21 cellular contexts compared by ENCODE assay signal in genomic region chr3:60301142-60301541, GRCh38.
A peak's percentile ranks its signal among the peaks of the same experiment; 100 is the strongest.
DNase-seq lines count a peak whose midpoint lies in the region; ATAC-seq, FAIRE-seq and TF ChIP-seq lines count a peak whose summit lies in the region.
"Had no signal": no experiment of that assay in that cellular context is flagged by ENCODE, and none has a peak within 500 bp of the region (broad histone marks: within the 10 kb centered on the region; RNA-seq: fewer than 3 reads in every experiment).

No MANE protein-coding gene starts in this region.

- H3K9me2 ChIP-seq in Karpas-422 (replicated peaks; ENCODE audit: insufficient read depth, low read length): no peaks in the 10 kb centered on the region

- no peak overlapping the region for H3K9ac ChIP-seq in Karpas-422 (ENCODE audit: low read length)

- no peaks in the 10 kb centered on the region for H3K9me3 Mint-ChIP-seq in natural killer cell treated with Interleukin-12 subunit alpha and Interleukin-12 subunit beta and Interleukin-15 and Interleukin-18, amount 100 ng/mL, for 72 hours

- H3K4me3 Mint-ChIP-seq in natural killer cell treated with Interleukin-12 subunit alpha and Interleukin-12 subunit beta and Interleukin-15 and Interleukin-18, amount 100 ng/mL, for 72 hours: no peak overlapping the region

- H3K79me2 ChIP-seq in Karpas-422 (ENCODE audit: low read length): no peaks in the 10 kb centered on the region

- FAIRE-seq in islet of Langerhans (lab: Jason Lieb, UNC): peak; percentile 86

- no peak overlapping the region for H2AFZ ChIP-seq in Karpas-422 (ENCODE audit: low read length)
- H2AFZ ChIP-seq: PC-9 had no signal

- H3K27ac Mint-ChIP-seq in natural killer cell treated with Interleukin-12 subunit alpha and Interleukin-12 subunit beta and Interleukin-15 and Interleukin-18, amount 100 ng/mL, for 72 hours: no peak overlapping the region

- H3K27me3 ChIP-seq in Karpas-422 (ENCODE audit: low read length): no peaks in the 10 kb centered on the region
- H3K27me3 ChIP-seq: neutrophil had no signal

- DNase-seq in AG08396 (ENCODE audit: low spot score): peak; percentile 8
- DNase-seq in M059J (ENCODE audit: low read depth): peak; percentile 22
- DNase-seq in cardiac fibroblast (ENCODE audit: low read depth in 2 of 2): peak; percentile 50 to 88
- DNase-seq in NCI-H1694 treated with DMSO at 0.1 percent for 48 hours (lab: John Stamatoyannopoulos, UW): no peak
- DNase-seq in Karpas-422: no peak
- DNase-seq in natural killer cell treated with Interleukin-12 subunit alpha and Interleukin-12 subunit beta and Interleukin-15 and Interleukin-18, amount 100 ng/mL, for 72 hours (ENCODE audit: low spot score): no peak
- DNase-seq: activated CD4-positive, alpha-beta T cell treated with anti-CD3 and anti-CD28 coated beads for 4 hours; activated CD8-positive, alpha-beta memory T cell treated with anti-CD3 and anti-CD28 coated beads, Interleukin-2, amount 50 U/mL, for 4 hours; activated effector memory CD4-positive, alpha-beta T cell treated with anti-CD3 and anti-CD28 coated beads, Interleukin-2, amount 50 U/mL, for 16 hours; anterior cingulate cortex; cortex of kidney; DMS 273 treated with DMSO at 0.1 percent for 48 hours; H7; NCI-H1092 treated with DMSO at 0.1 percent for 48 hours; NCI-H748 treated with DMSO at 0.1 percent for 48 hours; right cardiac atrium had no signal

- H3K36me3 ChIP-seq in Karpas-422 (ENCODE audit: insufficient read depth, low read length): no peaks in the 10 kb centered on the region
- H3K36me3 ChIP-seq: neutrophil had no signal

- no peaks in the 10 kb centered on the region for H3K4me1 Mint-ChIP-seq in natural killer cell treated with Interleukin-12 subunit alpha and Interleukin-12 subunit beta and Interleukin-15 and Interleukin-18, amount 100 ng/mL, for 72 hours (ENCODE audit: low read depth in 2 of 2)

- no peak for ATAC-seq in HG02870 (IDR thresholded peaks at IDR 0.05; ENCODE audit: unreplicated experiment)
- ATAC-seq in natural killer cell treated with Interleukin-12 subunit alpha and Interleukin-12 subunit beta and Interleukin-15 and Interleukin-18, amount 100 ng/mL, for 72 hours: no peak
- ATAC-seq: right cardiac atrium had no signal

- no peak overlapping the region for H3K4me2 ChIP-seq in Karpas-422 (ENCODE audit: low read depth, low read length, poor library complexity, severe bottlenecking)
- H3K4me2 ChIP-seq: PC-9 had no signal

- no peak for TF ChIP-seq CTCF in cardiac fibroblast (IDR thresholded peaks at IDR 0.05; ENCODE audit: low read depth, low read length)

- H3K4me3 ChIP-seq in cardiac fibroblast (replicated peaks in 1 of 2; ENCODE audit: low read depth in 2 of 2, low read length in 2 of 2) (no peak overlapping the region), Karpas-422 (ENCODE audit: low read length) (no peak overlapping the region)
- H3K4me3 ChIP-seq: PC-9, SK-N-MC had no signal

- H3K4me1 ChIP-seq in Karpas-422 (ENCODE audit: low read length): no peaks in the 10 kb centered on the region

- no peak overlapping the region for H3K27ac ChIP-seq in Karpas-422 (ENCODE audit: low read length)
- H3K27ac ChIP-seq: neutrophil, PC-9, SK-N-MC had no signal

- H4K20me1 ChIP-seq in Karpas-422 (ENCODE audit: insufficient read depth, low read depth, low read length): no peaks in the 10 kb centered on the region

- no peaks in the 10 kb centered on the region for H3K36me3 Mint-ChIP-seq in natural killer cell treated with Interleukin-12 subunit alpha and Interleukin-12 subunit beta and Interleukin-15 and Interleukin-18, amount 100 ng/mL, for 72 hours

- peaks cover 12% of the 10 kb centered on the region for H3K9me3 ChIP-seq in Karpas-422 (ENCODE audit: low read length)
- H3K9me3 ChIP-seq: neutrophil had no signal

- H3K27me3 Mint-ChIP-seq in natural killer cell treated with Interleukin-12 subunit alpha and Interleukin-12 subunit beta and Interleukin-15 and Interleukin-18, amount 100 ng/mL, for 72 hours: peaks cover 0 to 2% of the 10 kb centered on the region in 2 donors

Comparison
In these comparisons a context has a peak if more than half of its experiments do, and no peak if none do; other contexts are left out.
1. DNase-seq: peak in AG08396 (single experiment), M059J (single experiment) and cardiac fibroblast (2 of 2); none in NCI-H1694 treated with DMSO at 0.1 percent for 48 hours (single experiment), Karpas-422 (single experiment) and natural killer cell treated with Interleukin-12 subunit alpha and Interleukin-12 subunit beta and Interleukin-15 and Interleukin-18, amount 100 ng/mL, for 72 hours (single experiment).